8 cellular contexts compared by ENCODE assay signal in the genomic region with DNA sequence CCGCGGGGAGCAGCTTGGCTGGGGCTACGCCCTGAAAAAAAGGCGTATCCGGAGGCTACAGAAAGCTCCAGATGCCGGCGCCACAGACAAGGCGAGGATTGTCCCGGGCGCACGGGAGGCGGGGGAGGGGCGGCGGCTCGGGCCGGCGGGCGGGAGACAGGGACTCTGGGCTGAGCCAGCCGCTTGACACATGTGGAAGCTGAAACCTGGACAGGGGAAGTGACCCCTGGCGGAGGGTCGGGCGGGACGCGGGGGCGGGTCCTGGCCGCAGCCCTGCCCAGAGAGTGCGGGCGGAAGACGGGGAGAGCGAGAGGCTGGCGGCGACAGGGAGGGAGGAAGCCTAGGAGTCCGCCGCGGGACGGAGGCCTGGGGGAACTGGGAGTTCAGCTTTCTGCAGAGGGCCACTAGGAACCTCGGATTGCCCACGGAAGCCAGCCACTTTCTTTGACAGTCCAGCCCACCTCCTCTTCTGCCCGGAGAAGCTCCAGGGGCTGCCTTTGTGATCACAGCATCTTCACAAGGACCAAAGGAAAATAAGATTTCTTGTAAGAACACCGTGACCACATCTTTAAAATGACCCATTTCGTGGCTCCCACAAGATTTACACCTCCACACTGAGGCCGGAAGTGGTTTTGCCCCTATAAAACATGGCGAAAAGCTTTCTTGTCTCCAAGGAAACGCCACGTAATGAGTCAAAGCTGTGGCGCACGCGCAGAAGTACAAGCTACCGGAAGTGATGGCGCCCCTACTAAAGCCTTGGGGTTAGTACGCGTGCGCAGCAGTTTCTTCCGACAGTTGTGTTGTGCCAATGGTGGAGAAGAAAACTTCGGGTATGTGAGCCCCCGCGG. TPM values are rescaled to one million over a fixed set of nuclear protein-coding genes. Genes with fewer than 3 reads are reported as not detected.
DNase-seq lines count a peak whose midpoint lies in the region; ATAC-seq and TF ChIP-seq lines count a peak whose summit lies in the region.

PLOD3 (minus strand) TSS at position 194 of the 848 bp plus-strand sequence. CDS start 307 bp downstream, outside the sequence.
ZNHIT1 (plus strand) TSS at position 778 of the 848 bp plus-strand sequence; CDS start at position 809, 31 bp downstream.

- no peaks in the 10 kb centered on the region for H3K27me3 ChIP-seq in RWPE2 (ENCODE audit: insufficient read depth, poor library complexity, severe bottlenecking)

- intact Hi-C loops in activated T-helper 2 cell treated with anti-CD3 and anti-CD28 coated beads, Interferon-gamma antibody, Interleukin-2, Interleukin-4, amounts not matched to agents 10 μg/mL and 5 μg/mL and 100 μg/mL, durations not matched to agents 14 hours and 24 hours and 36 hours (cut with micrococcal nuclease): loop anchor here (1.0 to 2.0 kb wide), 2 partner anchors 27 to 65 kb away; no protein-coding TSS in a partner anchor

- H3K9me3 ChIP-seq in RWPE2 (ENCODE audit: severe bottlenecking): no peaks in the 10 kb centered on the region

- TF ChIP-seq CTCF in RWPE2 (IDR thresholded peaks at IDR 0.05; ENCODE audit: poor library complexity, severe bottlenecking) (peak; percentile 34), fibroblast of mammary gland (conservative IDR thresholded peaks at IDR 0.05; ENCODE audit: control insufficient read depth, insufficient read depth, low read depth, low read length) (no peak)

- peaks cover 22% of the 10 kb centered on the region for H3K4me1 Mint-ChIP-seq in activated T-helper 2 cell treated with anti-CD3 and anti-CD28 coated beads, Interferon-gamma antibody, Interleukin-2, Interleukin-4, amounts not matched to agents 10 μg/mL and 5 μg/mL and 100 μg/mL, durations not matched to agents 14 hours and 24 hours and 36 hours (ENCODE audit: low read depth)
- peaks cover 24 to 53% (median 40%) of the 10 kb centered on the region in 4 donors for H3K4me1 Mint-ChIP-seq in naive thymus-derived CD8-positive, alpha-beta T cell

- DNase-seq in EH (ENCODE audit: low read depth) (peak; percentile 98), H4 (ENCODE audit: low spot score) (peak; percentile 99), LoVo (ENCODE audit: low spot score) (peak; percentile 100), RWPE2 (ENCODE audit: low spot score) (peak; percentile 94), fibroblast of mammary gland (ENCODE audit: low read depth) (peak; percentile 98)
- DNase-seq in activated T-helper 2 cell treated with anti-CD3 and anti-CD28 coated beads, Interferon-gamma antibody, Interleukin-2, Interleukin-4, amounts not matched to agents 10 μg/mL and 5 μg/mL and 100 μg/mL, durations not matched to agents 14 hours and 24 hours and 36 hours (ENCODE audit: low spot score): peak; percentile 94
- peak; percentile 89 to 98 (median 96) for DNase-seq in naive thymus-derived CD8-positive, alpha-beta T cell
- peak; percentile 80 to 96 (median 95) for DNase-seq in stimulated activated naive CD4-positive, alpha-beta T cell (lab: John Stamatoyannopoulos, UW)

- H3K4me3 ChIP-seq in RWPE2 (ENCODE audit: severe bottlenecking) (peak within 1 kb of the TSS; percentile 50), fibroblast of mammary gland (ENCODE audit: control insufficient read depth, low read depth, low read length) (peak within 1 kb of the TSS; percentile 97)

- H3K4me3 Mint-ChIP-seq in activated T-helper 2 cell treated with anti-CD3 and anti-CD28 coated beads, Interferon-gamma antibody, Interleukin-2, Interleukin-4, amounts not matched to agents 10 μg/mL and 5 μg/mL and 100 μg/mL, durations not matched to agents 14 hours and 24 hours and 36 hours (ENCODE audit: low read depth): peak within 1 kb of the TSS; percentile 99
- peak within 1 kb of the TSS; percentile 93 to 98 (median 96) for H3K4me3 Mint-ChIP-seq in naive thymus-derived CD8-positive, alpha-beta T cell

- H3K9me3 Mint-ChIP-seq in activated T-helper 2 cell treated with anti-CD3 and anti-CD28 coated beads, Interferon-gamma antibody, Interleukin-2, Interleukin-4, amounts not matched to agents 10 μg/mL and 5 μg/mL and 100 μg/mL, durations not matched to agents 14 hours and 24 hours and 36 hours: no peaks in the 10 kb centered on the region
- no peaks in the 10 kb centered on the region for H3K9me3 Mint-ChIP-seq in naive thymus-derived CD8-positive, alpha-beta T cell

- POLR2A ChIA-PET in naive thymus-derived CD8-positive, alpha-beta T cell (lab: Charles Lee): interaction anchor here (0.6 to 3.1 kb wide), 16 partner anchors 9 to 789 kb away, joined by 3 to 59 read pairs (median 3); partner anchors contain the start of genes FBXO24, FIS1, IFT22 and LRCH4

- H3K36me3 Mint-ChIP-seq in activated T-helper 2 cell treated with anti-CD3 and anti-CD28 coated beads, Interferon-gamma antibody, Interleukin-2, Interleukin-4, amounts not matched to agents 10 μg/mL and 5 μg/mL and 100 μg/mL, durations not matched to agents 14 hours and 24 hours and 36 hours (ENCODE audit: low read depth): peaks cover 38% of the 10 kb centered on the region
- H3K36me3 Mint-ChIP-seq in naive thymus-derived CD8-positive, alpha-beta T cell: peaks cover 0 to 29% (median 4%) of the 10 kb centered on the region in 3 donors

- no peaks in the 10 kb centered on the region for H3K27me3 Mint-ChIP-seq in activated T-helper 2 cell treated with anti-CD3 and anti-CD28 coated beads, Interferon-gamma antibody, Interleukin-2, Interleukin-4, amounts not matched to agents 10 μg/mL and 5 μg/mL and 100 μg/mL, durations not matched to agents 14 hours and 24 hours and 36 hours (ENCODE audit: low read depth)
- no peaks in the 10 kb centered on the region for H3K27me3 Mint-ChIP-seq in naive thymus-derived CD8-positive, alpha-beta T cell

- H3K4me1 ChIP-seq in RWPE2 (ENCODE audit: insufficient read depth, poor library complexity, severe bottlenecking): no peaks in the 10 kb centered on the region

- peaks cover 27% of the 10 kb centered on the region for H3K36me3 ChIP-seq in RWPE2 (ENCODE audit: low read depth)

- peak within 1 kb of the TSS; percentile 79 for H3K27ac ChIP-seq in RWPE2 (ENCODE audit: poor library complexity, severe bottlenecking)

- peak; percentile 84 for ATAC-seq in RWPE2 (ENCODE audit: low read depth)
- ATAC-seq in naive thymus-derived CD8-positive, alpha-beta T cell: peak; percentile 75 to 79

- peak within 1 kb of the TSS; percentile 84 for H3K27ac Mint-ChIP-seq in activated T-helper 2 cell treated with anti-CD3 and anti-CD28 coated beads, Interferon-gamma antibody, Interleukin-2, Interleukin-4, amounts not matched to agents 10 μg/mL and 5 μg/mL and 100 μg/mL, durations not matched to agents 14 hours and 24 hours and 36 hours
- peak within 1 kb of the TSS; percentile 93 to 98 (median 96) for H3K27ac Mint-ChIP-seq in naive thymus-derived CD8-positive, alpha-beta T cell

RNA-seq across cellular contexts. Expression of gene PLOD3, which starts in this region (rescaled TPM):
- 32.7 and 41.3 TPM in 2 replicates for total RNA-seq in H4 (2014; rRNA removed; shearing (Covaris generic))
- total RNA-seq in activated T-helper 2 cell treated with anti-CD3 and anti-CD28 coated beads, Interferon-gamma antibody, Interleukin-2, Interleukin-4, amounts not matched to agents 10 μg/mL and 5 μg/mL and 100 μg/mL, durations not matched to agents 14 hours and 24 hours and 36 hours: 75.5 and 82.8 TPM in 2 replicates
- 10 to 100 TPM; 34.0 to 34.1 TPM for total RNA-seq in naive thymus-derived CD8-positive, alpha-beta T cell
- 10 to 100 TPM in 2 of 3 donors, 1 to 10 TPM in 1; 8.4 to 12.4 (median 11.1) TPM for polyA plus RNA-seq in naive thymus-derived CD8-positive, alpha-beta T cell

RNA-seq across cellular contexts. Expression of gene ZNHIT1, which starts in this region (rescaled TPM):
- 87.9 and 103 TPM in 2 replicates for total RNA-seq in H4 (2014; rRNA removed; shearing (Covaris generic))
- total RNA-seq in activated T-helper 2 cell treated with anti-CD3 and anti-CD28 coated beads, Interferon-gamma antibody, Interleukin-2, Interleukin-4, amounts not matched to agents 10 μg/mL and 5 μg/mL and 100 μg/mL, durations not matched to agents 14 hours and 24 hours and 36 hours: 45.1 and 46.8 TPM in 2 replicates
- 10 to 100 TPM; 31.2 to 33.9 TPM for total RNA-seq in naive thymus-derived CD8-positive, alpha-beta T cell
- 10 to 100 TPM; 50.9 to 66.4 (median 57.4) TPM for polyA plus RNA-seq in naive thymus-derived CD8-positive, alpha-beta T cell

Comparison
In these comparisons a context has a peak if more than half of its experiments do, and no peak if none do; other contexts are left out.
1. Peak in every context shown above with its lines: DNase-seq, ATAC-seq, H3K4me3 ChIP-seq and H3K27ac ChIP-seq.